8 cellular contexts compared by ENCODE assay signal in the genomic region with DNA sequence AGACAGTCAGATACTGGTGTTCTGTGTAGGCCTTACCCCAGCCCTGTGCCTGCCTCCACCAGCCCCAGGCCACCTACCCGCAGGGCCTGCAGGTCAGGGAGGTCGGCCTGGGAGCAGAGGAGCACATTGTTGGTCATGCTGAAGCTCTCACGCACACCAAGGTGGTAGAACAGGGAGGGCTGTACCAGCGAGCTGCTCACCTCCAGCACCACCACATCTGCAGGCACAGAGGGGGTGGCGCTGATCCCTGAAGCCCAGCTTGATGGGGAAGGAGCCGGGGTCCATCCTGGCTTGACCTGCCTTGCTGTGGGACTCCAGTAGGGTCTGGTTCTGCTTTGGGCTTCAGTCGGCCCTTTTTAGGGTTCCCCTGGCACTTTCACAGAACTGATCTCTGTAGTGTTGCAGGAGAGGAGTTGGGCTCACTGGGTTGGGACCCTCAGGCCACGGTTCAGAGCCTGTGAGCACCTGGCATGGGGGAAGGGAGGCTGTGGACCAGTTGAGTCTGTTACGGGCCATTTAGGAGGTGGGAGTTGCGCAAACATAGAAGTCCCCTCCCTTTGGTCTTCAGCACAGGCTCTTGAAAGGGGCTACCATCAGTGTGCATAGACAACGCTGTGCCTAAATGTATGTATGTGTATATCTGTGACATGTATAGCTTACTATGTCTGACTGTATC. TPM values are rescaled to one million over a fixed set of nuclear protein-coding genes. Genes with fewer than 3 reads are reported as not detected.
DNase-seq lines count a peak whose midpoint lies in the region; ATAC-seq and TF ChIP-seq lines count a peak whose summit lies in the region.

No MANE protein-coding gene starts in this region.

- intact Hi-C loops in right cardiac atrium (cut with DNase I): loop anchor here in 1 of 4 donors (5.0 kb wide), 1 partner anchor 37 kb away; no protein-coding TSS in a partner anchor
- intact Hi-C loops in Right ventricle myocardium superior (cut with DNase I): no loop called here
- intact Hi-C loops in body of pancreas (cut with DNase I): no loop called here
- intact Hi-C loops in vagina (cut with DNase I): no loop called here

- peak overlapping the region; percentile 23 for H2AK5ac ChIP-seq in mesendoderm (ENCODE audit: low read length)

- TF ChIP-seq CTCF in body of pancreas (IDR thresholded peaks at IDR 0.05): no peak
- TF ChIP-seq CTCF in vagina (IDR thresholded peaks at IDR 0.05): no peak

- 71% methylated on average over 11 of the region's 11 CpGs for WGBS in right cardiac atrium
- WGBS in body of pancreas, 2 donors: 67 to 75% methylated on average over 2 to 9 of the region's 11 CpGs
- no CpG with 5 or more reads among the region's 11 CpGs for WGBS in mesendoderm (ENCODE audit: extremely low coverage, insufficient coverage, low lambda C conversion rate)

- no peak overlapping the region for H3K9ac ChIP-seq in mesendoderm (ENCODE audit: low read length)

- no peak overlapping the region for H2BK120ac ChIP-seq in mesendoderm (ENCODE audit: low read depth, low read length)

- H3K56ac ChIP-seq in mesendoderm (ENCODE audit: low read length): peak overlapping the region; percentile 42

- H2BK15ac ChIP-seq in mesendoderm (replicated peaks; ENCODE audit: low read depth): no peak overlapping the region

- no peak overlapping the region for H3K4me2 ChIP-seq in mesendoderm (ENCODE audit: low read length)

- no peak overlapping the region for H2BK5ac ChIP-seq in mesendoderm (ENCODE audit: low read length)

- no peaks in the 10 kb centered on the region for H3K9me3 ChIP-seq in right cardiac atrium (ENCODE audit: control insufficient read depth, low read length)
- no peaks in the 10 kb centered on the region for H3K9me3 ChIP-seq in body of pancreas
- H3K9me3 ChIP-seq in vagina: no peaks in the 10 kb centered on the region

- H3K36me3 ChIP-seq in body of pancreas (replicated peaks in 1 of 2; ENCODE audit: insufficient read depth in 1 of 2, low read depth in 2 of 2): no peaks in the 10 kb centered on the region
- H3K36me3 ChIP-seq in mesendoderm (ENCODE audit: control insufficient read depth, insufficient read depth, low read length): no peaks in the 10 kb centered on the region
- H3K36me3 ChIP-seq in vagina: peaks cover 0 to 45% of the 10 kb centered on the region in 2 donors

- no peaks in the 10 kb centered on the region for H3K79me1 ChIP-seq in mesendoderm (ENCODE audit: low read length)

- no peaks in the 10 kb centered on the region for H3K27me3 ChIP-seq in right cardiac atrium (ENCODE audit: control insufficient read depth, insufficient read depth)
- no peaks in the 10 kb centered on the region for H3K27me3 ChIP-seq in body of pancreas
- no peaks in the 10 kb centered on the region for H3K27me3 ChIP-seq in mesendoderm (ENCODE audit: insufficient read depth, low read length, poor library complexity)
- H3K27me3 ChIP-seq in vagina: no peaks in the 10 kb centered on the region

- H3K4me3 ChIP-seq in right cardiac atrium (ENCODE audit: low read length) (peak overlapping the region; percentile 94), body of pancreas (no peak overlapping the region), mesendoderm (ENCODE audit: low read length) (no peak overlapping the region), vagina (peak overlapping the region; percentile 75 to 97)

- DNase-seq in right cardiac atrium: peak in 1 of 3 donors; percentile 58
- no peak for DNase-seq in Right ventricle myocardium superior
- DNase-seq in body of pancreas: no peak
- no peak for DNase-seq in mesendoderm
- DNase-seq in vagina (ENCODE audit: extremely low spot score in 2 of 2): no peak
- no peak for DNase-seq in C1 segment of cervical spinal cord (lab: John Stamatoyannopoulos, UW)
- no peak for DNase-seq in NCI-H1436 treated with DMSO at 0.1 percent for 48 hours (lab: John Stamatoyannopoulos, UW)
- DNase-seq in epidermal melanocyte (ENCODE audit: insufficient read length, low spot score): no peak

- H3K4me1 ChIP-seq in right cardiac atrium (ENCODE audit: control insufficient read depth, insufficient read depth, low read length) (peaks cover 18% of the 10 kb centered on the region), body of pancreas (peaks cover 32% of the 10 kb centered on the region), mesendoderm (ENCODE audit: control insufficient read depth, low read depth, low read length) (peaks cover 6% of the 10 kb centered on the region), vagina (peaks cover 51% of the 10 kb centered on the region)

- H3K23ac ChIP-seq in mesendoderm (ENCODE audit: low read length): no peak overlapping the region

- H4K5ac ChIP-seq in mesendoderm (ENCODE audit: low read length): no peak overlapping the region

- TF ChIP-seq POLR2A in body of pancreas (IDR thresholded peaks at IDR 0.05) (no peak), vagina (IDR thresholded peaks at IDR 0.05) (no peak)

- ATAC-seq in right cardiac atrium (no peak), Right ventricle myocardium superior (ENCODE audit: poor library complexity) (no peak), body of pancreas (no peak)

- H4K8ac ChIP-seq in mesendoderm (ENCODE audit: low read depth, low read length): no peak overlapping the region

- H3K18ac ChIP-seq in mesendoderm (ENCODE audit: low read length): no peak overlapping the region

- no peaks in the 10 kb centered on the region for H3K79me2 ChIP-seq in mesendoderm (ENCODE audit: control insufficient read depth, insufficient read depth, low read length)

- H3K27ac ChIP-seq in right cardiac atrium (ENCODE audit: low read length): peak overlapping the region; percentile 100
- peak overlapping the region; percentile 57 to 90 (median 78) for H3K27ac ChIP-seq in body of pancreas
- H3K27ac ChIP-seq in mesendoderm (ENCODE audit: low read depth, low read length): no peak overlapping the region
- H3K27ac ChIP-seq in vagina: peak overlapping the region; percentile 99

- no peak overlapping the region for H3K4ac ChIP-seq in mesendoderm (ENCODE audit: low read depth, low read length)

RNA-seq across cellular contexts. Expression of gene MAP3K6, which starts 1.9 kb away (rescaled TPM):
- total RNA-seq in right cardiac atrium: 10 to 100 TPM; 40.7 to 52.7 (median 45.9) TPM
- 47.5 TPM for polyA plus RNA-seq in right cardiac atrium
- total RNA-seq in Right ventricle myocardium superior: 41.0 TPM
- 10 to 100 TPM; 28.8 to 31.3 TPM for total RNA-seq in body of pancreas
- 3.7 TPM for polyA plus RNA-seq in mesendoderm (2013, experiment 1 of 2)
- polyA plus RNA-seq in mesendoderm (2013, experiment 2 of 2): 4.2 TPM
- total RNA-seq in vagina: 149 TPM

RNA-seq across cellular contexts. Expression of gene FCN3, which starts 9.8 kb away (rescaled TPM):
- total RNA-seq in right cardiac atrium: 10 to 100 TPM in 3 of 4 donors, 1 to 10 TPM in 1; 5.8 to 46.0 (median 11.9) TPM
- 98.1 TPM for polyA plus RNA-seq in right cardiac atrium
- 15.8 TPM for total RNA-seq in Right ventricle myocardium superior
- 1 to 10 TPM; 1.3 to 1.6 TPM for total RNA-seq in body of pancreas
- 0.04 TPM for polyA plus RNA-seq in mesendoderm (2013, experiment 1 of 2)
- polyA plus RNA-seq in mesendoderm (2013, experiment 2 of 2): not detected
- total RNA-seq in vagina: 1.7 TPM

RNA-seq across cellular contexts. Expression of gene CD164L2, which starts 18.3 kb away (rescaled TPM):
- not detected for total RNA-seq in right cardiac atrium
- polyA plus RNA-seq in right cardiac atrium: not detected
- not detected for total RNA-seq in Right ventricle myocardium superior
- 1 to 10 TPM in 1 of 2 donors, not detected in 1; 1.3 TPM for total RNA-seq in body of pancreas
- 0.17 TPM for polyA plus RNA-seq in mesendoderm (2013, experiment 1 of 2)
- 0.11 TPM for polyA plus RNA-seq in mesendoderm (2013, experiment 2 of 2)
- total RNA-seq in vagina: 7.6 TPM

RNA-seq across cellular contexts. Expression of gene SYTL1, which starts 23.0 kb away (rescaled TPM):
- total RNA-seq in right cardiac atrium (1 to 10 TPM in 3 of 4 donors, under 1 TPM in 1; 0.39 to 2.9 (median 2.0) TPM), Right ventricle myocardium superior (0.43 TPM), body of pancreas (100 to 1,000 TPM; 107 to 129 TPM), vagina (56.2 TPM)
- 2.1 TPM for polyA plus RNA-seq in right cardiac atrium
- 2.5 TPM for polyA plus RNA-seq in mesendoderm (2013, experiment 1 of 2)
- polyA plus RNA-seq in mesendoderm (2013, experiment 2 of 2): 2.2 TPM

RNA-seq across cellular contexts. Expression of gene GPR3, which starts 27.6 kb away (rescaled TPM):
- total RNA-seq in right cardiac atrium (1 to 10 TPM in 1 of 4 donors, under 1 TPM in 3; 0.46 to 3.3 (median 0.68) TPM), Right ventricle myocardium superior (0.24 TPM), body of pancreas (not detected), vagina (0.74 TPM)
- 1.7 TPM for polyA plus RNA-seq in right cardiac atrium
- polyA plus RNA-seq in mesendoderm (2013, experiment 1 of 2): 10.4 TPM
- 10.7 TPM for polyA plus RNA-seq in mesendoderm (2013, experiment 2 of 2)

Comparison
In these comparisons a context has a peak if more than half of its experiments do, and no peak if none do; other contexts are left out.
1. H3K4me3 ChIP-seq: peak in right cardiac atrium (single experiment) and vagina (2 of 2); none in body of pancreas (0 of 2) and mesendoderm (single experiment).